Comparison of ENCODE assay signal across 26 cellular contexts in the genomic region with DNA sequence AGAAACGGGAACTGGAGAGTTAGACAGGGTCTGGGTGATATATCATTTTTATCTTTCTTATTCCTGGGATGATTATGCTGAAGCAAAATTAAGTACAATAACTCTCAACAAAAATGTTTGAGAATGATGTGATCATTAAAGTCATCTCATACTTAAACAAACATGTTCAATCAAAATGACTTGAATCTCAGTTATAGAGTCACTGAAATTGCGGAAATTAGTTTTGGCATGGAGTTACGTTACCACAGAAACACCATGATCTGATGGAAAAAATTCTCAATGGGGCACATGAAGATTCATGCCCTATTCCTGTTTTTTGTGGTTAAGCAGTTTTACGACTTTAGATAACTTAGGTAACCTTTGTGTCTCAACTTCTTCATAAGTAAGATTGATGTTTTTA.
DNase-seq lines count a peak whose midpoint lies in the region; ATAC-seq, FAIRE-seq and TF ChIP-seq lines count a peak whose summit lies in the region.
"Had no signal": no experiment of that assay in that cellular context is flagged by ENCODE, and none has a peak within 500 bp of the region (broad histone marks: within the 10 kb centered on the region; RNA-seq: fewer than 3 reads in every experiment).

No MANE protein-coding gene starts in this region.

- DNase-seq in A172 (ENCODE audit: low spot score), result peak; percentile 7
- peak; percentile 3 for DNase-seq in Daoy (ENCODE audit: low read depth)
- peak; percentile 25 for DNase-seq in M059J (ENCODE audit: low read depth)
- DNase-seq in astrocyte (ENCODE audit: low read depth), result peak; percentile 52
- DNase-seq in ecto neural progenitor cell (ENCODE audit: low spot score), result no peak
- DNase-seq in brain microvascular endothelial cell, result no peak
- DNase-seq in NCI-H1694 (lab: John Stamatoyannopoulos, UW), result no peak
- DNase-seq: ACHN; AML-193; BE2C; Calu3; CD4-positive, alpha-beta T cell; CD8-positive, alpha-beta memory T cell; DMS153; DND-41; EL; GDM1; GOT3 had no signal

- no peaks in the 10 kb centered on the region for H4K20me1 ChIP-seq in astrocyte (ENCODE audit: insufficient read depth, low read length)
- H4K20me1 ChIP-seq: BLaER1 treated with 17β-estradiol and CSF1 and Interleukin-3, amounts not matched to agents 10 nM and 100 nM had no signal

- H3K9me3 Mint-ChIP-seq in astrocyte (ENCODE audit: unreplicated experiment), result peaks cover 3% of the 10 kb centered on the region
- H3K9me3 Mint-ChIP-seq: CD4-positive, alpha-beta T cell had no signal

- H3K4me3 ChIP-seq in astrocyte (ENCODE audit: insufficient read depth, low read depth, low read length) (no peak overlapping the region), brain microvascular endothelial cell (ENCODE audit: low read depth, low read length) (no peak overlapping the region)
- H3K4me3 ChIP-seq: A549; BLaER1 treated with 17β-estradiol and CSF1 and Interleukin-3, amounts not matched to agents 10 nM and 100 nM; GM12878; HAP-1 had no signal

- no peak for FAIRE-seq in astrocyte (lab: Jason Lieb, UNC)
- FAIRE-seq: A549, GM12878, H54 had no signal

- H3K27ac Mint-ChIP-seq in astrocyte (ENCODE audit: unreplicated experiment), result no peak overlapping the region
- H3K27ac Mint-ChIP-seq: CD14-positive monocyte; CD4-positive, alpha-beta T cell; CD8-positive, alpha-beta memory T cell had no signal

- H3K4me1 Mint-ChIP-seq in astrocyte (ENCODE audit: low read depth, unreplicated experiment), result peaks cover 17% of the 10 kb centered on the region
- H3K4me1 Mint-ChIP-seq: CD14-positive monocyte; CD8-positive, alpha-beta memory T cell had no signal

- H3K27me3 ChIP-seq in astrocyte (ENCODE audit: insufficient read depth, low read length) (no peaks in the 10 kb centered on the region), brain microvascular endothelial cell (replicated peaks) (no peaks in the 10 kb centered on the region)
- H3K27me3 ChIP-seq: BE2C; BLaER1 treated with 17β-estradiol and CSF1 and Interleukin-3, amounts not matched to agents 10 nM and 100 nM had no signal

- H3K27ac ChIP-seq in astrocyte (ENCODE audit: low read depth, low read length) (no peak overlapping the region), brain microvascular endothelial cell (no peak overlapping the region)
- H3K27ac ChIP-seq: 22Rv1; A549; BLaER1 treated with 17β-estradiol and CSF1 and Interleukin-3, amounts not matched to agents 10 nM and 100 nM had no signal

- no peaks in the 10 kb centered on the region for H3K36me3 ChIP-seq in astrocyte (ENCODE audit: insufficient read depth, low read length)
- no peaks in the 10 kb centered on the region for H3K36me3 ChIP-seq in brain microvascular endothelial cell (replicated peaks)
- H3K36me3 ChIP-seq: BE2C; BLaER1 treated with 17β-estradiol and CSF1 and Interleukin-3, amounts not matched to agents 10 nM and 100 nM; HAP-1 had no signal

- H3K4me1 ChIP-seq in astrocyte (ENCODE audit: insufficient read depth, low read length), result peaks cover 17% of the 10 kb centered on the region
- H3K4me1 ChIP-seq: BE2C; BLaER1 treated with 17β-estradiol and CSF1 and Interleukin-3, amounts not matched to agents 10 nM and 100 nM; HAP-1 had no signal

- TF ChIP-seq CTCF in astrocyte (IDR thresholded peaks at IDR 0.05; ENCODE audit: insufficient read depth, low read depth, low read length) (no peak), brain microvascular endothelial cell (IDR thresholded peaks at IDR 0.05; ENCODE audit: low read depth, low read length, missing control alignments) (no peak)

- H3K27me3 Mint-ChIP-seq in astrocyte (ENCODE audit: low read depth, unreplicated experiment), result no peaks in the 10 kb centered on the region
- H3K27me3 Mint-ChIP-seq: CD4-positive, alpha-beta T cell had no signal

- ATAC-seq in GM19455 (IDR thresholded peaks at IDR 0.05; ENCODE audit: unreplicated experiment), result no peak
- ATAC-seq: A549, GM12878 had no signal

- no peak overlapping the region for H3K4me2 ChIP-seq in astrocyte (ENCODE audit: low read length)
- H3K4me2 ChIP-seq: A549; BLaER1 treated with 17β-estradiol and CSF1 and Interleukin-3, amounts not matched to agents 10 nM and 100 nM had no signal

- no peak overlapping the region for H2AFZ ChIP-seq in astrocyte (ENCODE audit: low read depth, low read length)

- no peak overlapping the region for H3K4me3 Mint-ChIP-seq in astrocyte (ENCODE audit: unreplicated experiment)
- H3K4me3 Mint-ChIP-seq: CD14-positive monocyte; CD4-positive, alpha-beta T cell; CD8-positive, alpha-beta memory T cell had no signal

- no peaks in the 10 kb centered on the region for H3K36me3 Mint-ChIP-seq in astrocyte (ENCODE audit: low read depth, unreplicated experiment)
- H3K36me3 Mint-ChIP-seq: CD14-positive monocyte; CD8-positive, alpha-beta memory T cell had no signal

- in situ Hi-C loops in brain microvascular endothelial cell (cut with HindIII; ENCODE audit: low pct_ligation_motif_present, low sequenced_read_pairs), result no loop called here

- no peak overlapping the region for H3K9ac ChIP-seq in astrocyte (ENCODE audit: low read length)
- H3K9ac ChIP-seq: BLaER1 treated with 17β-estradiol and CSF1 and Interleukin-3, amounts not matched to agents 10 nM and 100 nM had no signal

- no peaks in the 10 kb centered on the region for H3K9me3 ChIP-seq in astrocyte (ENCODE audit: insufficient read depth, low read depth, low read length)
- H3K9me3 ChIP-seq: A549; BE2C; BLaER1 treated with 17β-estradiol and CSF1 and Interleukin-3, amounts not matched to agents 10 nM and 100 nM; HAP-1 had no signal

- H3K79me2 ChIP-seq in astrocyte (ENCODE audit: insufficient read depth, low read length), result no peaks in the 10 kb centered on the region

Comparison
In these comparisons a context has a peak if more than half of its experiments do, and no peak if none do; other contexts are left out.
1. DNase-seq: peak in A172 (single experiment), Daoy (single experiment), M059J (single experiment) and astrocyte (single experiment); none in ecto neural progenitor cell (single experiment), brain microvascular endothelial cell (single experiment) and NCI-H1694 (single experiment).